In genomic region chr17:56937688-56938087, GRCh38 we compare ENCODE assay signal across 1 cellular context.
TF ChIP-seq lines count a peak whose summit lies in the region.

No MANE protein-coding gene starts in this region.

TF ChIP-seq in SK-N-SH treated with all-trans-retinoic acid at 6 μM for 48 hours, 23 proteins besides CTCF, POLR2A, EP300 and RAD21 (continued from another document):
- no peak for TF ChIP-seq PATZ1 (CRISPR knock-in tag; IDR thresholded peaks at IDR 0.05; ENCODE audit: borderline replicate concordance)
- TF ChIP-seq OSR1 (CRISPR knock-in tag; IDR thresholded peaks at IDR 0.05), result no peak
- TF ChIP-seq ZNF70 (CRISPR knock-in tag; IDR thresholded peaks at IDR 0.05), result no peak
